19 cellular contexts compared by ENCODE assay signal in genomic region chr6:51926125-51926524, GRCh38.
DNase-seq lines count a peak whose midpoint lies in the region; ATAC-seq and TF ChIP-seq lines count a peak whose summit lies in the region.
"Had no signal": no experiment of that assay in that cellular context is flagged by ENCODE, and none has a peak within 500 bp of the region (broad histone marks: within the 10 kb centered on the region; RNA-seq: fewer than 3 reads in every experiment).

No MANE protein-coding gene starts in this region.

- H3K27ac ChIP-seq in OCI-LY3 (ENCODE audit: low read length): peak overlapping the region; percentile 27; the same call in 1 of the 2 replicates
- H3K27ac ChIP-seq: C4-2B had no signal

- no peaks in the 10 kb centered on the region for H3K36me3 Mint-ChIP-seq in activated naive CD8-positive, alpha-beta T cell treated with anti-CD3 and anti-CD28 coated beads, Interleukin-2, amount 50 U/mL, for 24 hours (ENCODE audit: low read depth)
- no peaks in the 10 kb centered on the region for H3K36me3 Mint-ChIP-seq in activated CD4-positive, alpha-beta memory T cell treated with anti-CD3 and anti-CD28 coated beads for 36 hours

- POLR2A ChIA-PET in activated CD4-positive, alpha-beta memory T cell treated with anti-CD3 and anti-CD28 coated beads for 36 hours (lab: Charles Lee): no interaction called here

- H3K9me3 ChIP-seq in OCI-LY3 (ENCODE audit: insufficient read depth, low read length): peaks cover 4% of the 10 kb centered on the region; the same call in 1 of the 2 replicates

- TF ChIP-seq CTCF in GM13976 (IDR thresholded peaks at IDR 0.05; ENCODE audit: borderline replicate concordance, control extremely low read depth, extremely low read depth, insufficient read depth, missing control alignments): no peak
- no peak for TF ChIP-seq CTCF in GM20000 (IDR thresholded peaks at IDR 0.05; ENCODE audit: extremely low read depth, missing control alignments)
- no peak for TF ChIP-seq CTCF in OCI-LY3 (IDR thresholded peaks at IDR 0.05; ENCODE audit: low read depth, low read length)

- peak; percentile 45 for ATAC-seq in HG02870 (IDR thresholded peaks at IDR 0.05; ENCODE audit: unreplicated experiment)
- no peak for ATAC-seq in activated naive CD8-positive, alpha-beta T cell treated with anti-CD3 and anti-CD28 coated beads, Interleukin-2, amount 50 U/mL, for 24 hours
- ATAC-seq: SK-N-SH treated with all-trans-retinoic acid at 6 μM for 48 hours had no signal

- H3K9ac ChIP-seq in OCI-LY3 (ENCODE audit: low read length): no peak overlapping the region

- DNase-seq in GM13976 (ENCODE audit: low spot score) (peak; percentile 14), GM20000 (ENCODE audit: low spot score) (peak; percentile 13), NK-92 (lab: John Stamatoyannopoulos, UW; ENCODE audit: unreplicated experiment) (no peak), cerebellar nuclear complex (lab: John Stamatoyannopoulos, UW) (no peak)
- no peak for DNase-seq in activated naive CD8-positive, alpha-beta T cell treated with anti-CD3 and anti-CD28 coated beads, Interleukin-2, amount 50 U/mL, for 24 hours
- DNase-seq in activated CD4-positive, alpha-beta memory T cell treated with anti-CD3 and anti-CD28 coated beads for 36 hours: no peak
- DNase-seq: EL, GF-D8, Karpas-422, MV-4-11, NCI-H1105 treated with DMSO at 0.1 percent for 48 hours, NCI-H2029 treated with DMSO at 0.1 percent for 48 hours, NCI-H2171, NCI-H526, SIG-M5 had no signal

- H2AFZ ChIP-seq in OCI-LY3 (ENCODE audit: low read depth, low read length): no peak overlapping the region

- no peaks in the 10 kb centered on the region for H4K20me1 ChIP-seq in OCI-LY3 (ENCODE audit: insufficient read depth, low read length)

- H3K4me3 Mint-ChIP-seq in activated naive CD8-positive, alpha-beta T cell treated with anti-CD3 and anti-CD28 coated beads, Interleukin-2, amount 50 U/mL, for 24 hours: no peak overlapping the region
- H3K4me3 Mint-ChIP-seq in activated CD4-positive, alpha-beta memory T cell treated with anti-CD3 and anti-CD28 coated beads for 36 hours: no peak overlapping the region

- H3K9me3 Mint-ChIP-seq in activated naive CD8-positive, alpha-beta T cell treated with anti-CD3 and anti-CD28 coated beads, Interleukin-2, amount 50 U/mL, for 24 hours: no peaks in the 10 kb centered on the region
- H3K9me3 Mint-ChIP-seq in activated CD4-positive, alpha-beta memory T cell treated with anti-CD3 and anti-CD28 coated beads for 36 hours: no peaks in the 10 kb centered on the region

- no peaks in the 10 kb centered on the region for H3K27me3 Mint-ChIP-seq in activated naive CD8-positive, alpha-beta T cell treated with anti-CD3 and anti-CD28 coated beads, Interleukin-2, amount 50 U/mL, for 24 hours
- H3K27me3 Mint-ChIP-seq in activated CD4-positive, alpha-beta memory T cell treated with anti-CD3 and anti-CD28 coated beads for 36 hours: peaks cover 3% of the 10 kb centered on the region

- intact Hi-C loops in activated CD4-positive, alpha-beta memory T cell treated with anti-CD3 and anti-CD28 coated beads for 36 hours (cut with micrococcal nuclease): no loop called here

- H3K79me2 ChIP-seq in OCI-LY3 (ENCODE audit: low read length): no peaks in the 10 kb centered on the region

- H3K36me3 ChIP-seq in OCI-LY3 (replicated peaks; ENCODE audit: low read depth, low read length): no peaks in the 10 kb centered on the region

- in situ Hi-C loops in GM13976 (cut with MboI; ENCODE audit: low sequenced_read_pairs, unreplicated experiment): no loop called here

- H3K4me1 Mint-ChIP-seq in activated naive CD8-positive, alpha-beta T cell treated with anti-CD3 and anti-CD28 coated beads, Interleukin-2, amount 50 U/mL, for 24 hours: no peaks in the 10 kb centered on the region
- H3K4me1 Mint-ChIP-seq in activated CD4-positive, alpha-beta memory T cell treated with anti-CD3 and anti-CD28 coated beads for 36 hours (ENCODE audit: low read depth): no peaks in the 10 kb centered on the region

- H3K4me3 ChIP-seq in OCI-LY3 (ENCODE audit: low read length): peak overlapping the region; percentile 5; the same call in 1 of the 2 replicates

- H3K4me2 ChIP-seq in OCI-LY3 (ENCODE audit: low read length): peak overlapping the region; percentile 49

- H3K27ac Mint-ChIP-seq in activated naive CD8-positive, alpha-beta T cell treated with anti-CD3 and anti-CD28 coated beads, Interleukin-2, amount 50 U/mL, for 24 hours: no peak overlapping the region
- H3K27ac Mint-ChIP-seq in activated CD4-positive, alpha-beta memory T cell treated with anti-CD3 and anti-CD28 coated beads for 36 hours: no peak overlapping the region

- CTCF ChIA-PET in activated CD4-positive, alpha-beta memory T cell treated with anti-CD3 and anti-CD28 coated beads for 36 hours (lab: Charles Lee): no interaction called here

- no peaks in the 10 kb centered on the region; the same call in 1 of the 2 replicates for H3K27me3 ChIP-seq in OCI-LY3 (ENCODE audit: low read depth, low read length)

- peaks cover 36% of the 10 kb centered on the region for H3K4me1 ChIP-seq in OCI-LY3 (ENCODE audit: low read length)

Comparison
In these comparisons a context has a peak if more than half of its experiments do, and no peak if none do; other contexts are left out.
1. DNase-seq: peak in GM13976 (single experiment) and GM20000 (single experiment); none in activated naive CD8-positive, alpha-beta T cell treated with anti-CD3 and anti-CD28 coated beads, Interleukin-2, amount 50 U/mL, for 24 hours (single experiment), activated CD4-positive, alpha-beta memory T cell treated with anti-CD3 and anti-CD28 coated beads for 36 hours (single experiment), NK-92 (single experiment) and cerebellar nuclear complex (0 of 2).